In genomic region chr14:68233385-68233784, GRCh38 we compare ENCODE assay signal across 1 cellular context.
TF ChIP-seq lines count a peak whose summit lies in the region.

No MANE protein-coding gene starts in this region.

TF ChIP-seq in SK-N-SH treated with all-trans-retinoic acid at 6 μM for 48 hours, 23 proteins besides CTCF, POLR2A, EP300 and RAD21 (continued from another document):
- TF ChIP-seq ISL1 (CRISPR knock-in tag; IDR thresholded peaks at IDR 0.05), result no peak
- TF ChIP-seq ZNF565 (CRISPR knock-in tag; conservative IDR thresholded peaks at IDR 0.05; ENCODE audit: low read depth), result no peak
- TF ChIP-seq ZNF8 (CRISPR knock-in tag; IDR thresholded peaks at IDR 0.05), result no peak
- TF ChIP-seq CSDC2 (CRISPR knock-in tag; IDR thresholded peaks at IDR 0.05), result no peak
